16 cellular contexts compared by ENCODE assay signal in genomic region chr9:113668057-113668456, GRCh38.
"Had no signal": no experiment of that assay in that cellular context is flagged by ENCODE, and none has a peak within 500 bp of the region (broad histone marks: within the 10 kb centered on the region; RNA-seq: fewer than 3 reads in every experiment).

No MANE protein-coding gene starts in this region.

- H3K4me3 ChIP-seq: esophagus squamous epithelium, gastrocnemius medialis, heart left ventricle, left lung had no signal

- H3K4me1 ChIP-seq: esophagus squamous epithelium, left lung had no signal

- H3K27ac ChIP-seq: esophagus squamous epithelium, gastrocnemius medialis, heart left ventricle, left lung had no signal

- H3K9me3 ChIP-seq: esophagus squamous epithelium, gastrocnemius medialis, left lung had no signal

- H3K36me3 Mint-ChIP-seq: activated CD4-positive, alpha-beta memory T cell treated with anti-CD3 and anti-CD28 coated beads for 36 hours; activated naive CD4-positive, alpha-beta T cell treated with anti-CD3 and anti-CD28 coated beads, Interleukin-2, amount 50 U/mL, for 72 hours; stimulated activated naive B cell treated with anti-CD40 and anti-IgM and Interleukin-4, amounts not matched to agents 10 μg/mL and 1 μg/mL and 100 μg/mL, for 72 hours; WTC11 had no signal

- H3K4me1 Mint-ChIP-seq: activated CD4-positive, alpha-beta T cell treated with anti-CD3 and anti-CD28 coated beads for 36 hours; WTC11 had no signal

- H3K27ac Mint-ChIP-seq: activated CD4-positive, alpha-beta memory T cell treated with anti-CD3 and anti-CD28 coated beads for 36 hours; activated CD4-positive, alpha-beta T cell treated with anti-CD3 and anti-CD28 coated beads for 36 hours; activated naive CD4-positive, alpha-beta T cell treated with anti-CD3 and anti-CD28 coated beads, Interleukin-2, amount 50 U/mL, for 72 hours; activated T-helper 1 cell treated with anti-CD3 and anti-CD28 coated beads, Interleukin-12 subunit alpha, Interleukin-12 subunit beta, Interleukin-2, Interleukin-4 antibody, amounts not matched to agents 30 ng/mL and 10 ng/mL and 1 ng/mL, durations not matched to agents 14 hours and 24 hours and 36 hours; dendritic cell treated with granulocyte-macrophage colony-stimulating factor and Interleukin-4, amounts not matched to agents 40 ng/mL and 50 ng/mL, for 4 days; nephron progenitor cell; stimulated activated naive B cell treated with anti-CD40 and anti-IgM and Interleukin-4, amounts not matched to agents 10 μg/mL and 1 μg/mL and 100 μg/mL, for 72 hours; WTC11 had no signal

- DNase-seq: activated CD4-positive, alpha-beta memory T cell treated with anti-CD3 and anti-CD28 coated beads for 36 hours; activated CD4-positive, alpha-beta T cell treated with anti-CD3 and anti-CD28 coated beads for 36 hours; activated gamma-delta T cell treated with Interleukin-2 at 50 U/mL for 16 hours; activated T-cell treated with anti-CD3 and anti-CD28 coated beads for 4 hours; effector memory CD4-positive, alpha-beta T cell; esophagus squamous epithelium; gastrocnemius medialis; heart left ventricle; left lung; nephron progenitor cell; nucleus accumbens; stimulated activated naive B cell treated with anti-CD40 and anti-IgM and Interleukin-4, amounts not matched to agents 10 μg/mL and 1 μg/mL and 100 μg/mL, for 72 hours had no signal

- H3K27me3 ChIP-seq: gastrocnemius medialis, heart left ventricle, left lung had no signal

- H3K27me3 Mint-ChIP-seq: activated CD4-positive, alpha-beta T cell treated with anti-CD3 and anti-CD28 coated beads for 36 hours had no signal

- H3K36me3 ChIP-seq: esophagus squamous epithelium, gastrocnemius medialis, heart left ventricle, left lung had no signal

- H3K4me3 Mint-ChIP-seq: activated CD4-positive, alpha-beta memory T cell treated with anti-CD3 and anti-CD28 coated beads for 36 hours; activated CD4-positive, alpha-beta T cell treated with anti-CD3 and anti-CD28 coated beads for 36 hours; activated T-helper 1 cell treated with anti-CD3 and anti-CD28 coated beads, Interleukin-12 subunit alpha, Interleukin-12 subunit beta, Interleukin-2, Interleukin-4 antibody, amounts not matched to agents 30 ng/mL and 10 ng/mL and 1 ng/mL, durations not matched to agents 14 hours and 24 hours and 36 hours; dendritic cell treated with granulocyte-macrophage colony-stimulating factor and Interleukin-4, amounts not matched to agents 40 ng/mL and 50 ng/mL, for 4 days; nephron progenitor cell; stimulated activated naive B cell treated with anti-CD40 and anti-IgM and Interleukin-4, amounts not matched to agents 10 μg/mL and 1 μg/mL and 100 μg/mL, for 72 hours; WTC11 had no signal

- ATAC-seq: activated CD4-positive, alpha-beta T cell treated with anti-CD3 and anti-CD28 coated beads for 36 hours; activated naive CD4-positive, alpha-beta T cell treated with anti-CD3 and anti-CD28 coated beads, Interleukin-2, amount 50 U/mL, for 72 hours; gastrocnemius medialis; heart left ventricle; left lung; stimulated activated naive B cell treated with anti-CD40 and anti-IgM and Interleukin-4, amounts not matched to agents 10 μg/mL and 1 μg/mL and 100 μg/mL, for 72 hours; WTC11 had no signal
